17 cellular contexts compared by ENCODE assay signal in genomic region chr10:101346177-101346576, GRCh38. TPM values are rescaled to one million over a fixed set of nuclear protein-coding genes. Genes with fewer than 3 reads are reported as not detected.
DNase-seq lines count a peak whose midpoint lies in the region; ATAC-seq, FAIRE-seq and TF ChIP-seq lines count a peak whose summit lies in the region.
"Had no signal": no experiment of that assay in that cellular context is flagged by ENCODE, and none has a peak within 500 bp of the region (broad histone marks: within the 10 kb centered on the region; RNA-seq: fewer than 3 reads in every experiment).

No MANE protein-coding gene starts in this region.

- H4K91ac ChIP-seq in IMR-90 (ENCODE audit: insufficient read depth, low read depth, low read length): no peak overlapping the region

- no peak overlapping the region for H2AK9ac ChIP-seq in IMR-90 (replicated peaks; ENCODE audit: low read depth, low read length, poor library complexity)

- no peaks in the 10 kb centered on the region for H3K79me1 ChIP-seq in IMR-90 (ENCODE audit: low read depth in 1 of 2, low read length in 2 of 2)

- H3K27ac ChIP-seq in IMR-90 (ENCODE audit: insufficient read depth, low read length): no peak overlapping the region
- H3K27ac ChIP-seq in endothelial cell of umbilical vein (ENCODE audit: insufficient read depth, low read depth, low read length): no peak overlapping the region
- H3K27ac ChIP-seq in pancreas: no peak overlapping the region
- no peak overlapping the region for H3K27ac ChIP-seq in body of pancreas
- H3K27ac ChIP-seq: GM23248 had no signal

- H3K9ac ChIP-seq in IMR-90 (ENCODE audit: low read depth, low read length) (no peak overlapping the region), endothelial cell of umbilical vein (replicated peaks; ENCODE audit: extremely low read depth, insufficient read depth, low read length) (no peak overlapping the region)
- H3K9ac ChIP-seq: GM23248 had no signal

- BruUV-seq in IMR-90 (replicated peaks; lab: Mats Ljungman, UMichigan): no TSS peak
- BruUV-seq in endothelial cell of umbilical vein (replicated peaks; lab: Mats Ljungman, UMichigan): no TSS peak

- H3K4ac ChIP-seq in IMR-90 (ENCODE audit: low read depth, low read length): no peak overlapping the region

- no peaks in the 10 kb centered on the region for H3K36me3 ChIP-seq in IMR-90 (ENCODE audit: control insufficient read depth, insufficient read depth, low read length)
- H3K36me3 ChIP-seq in endothelial cell of umbilical vein (ENCODE audit: control insufficient read depth in 2 of 2, extremely low read depth in 1 of 2, insufficient read depth in 2 of 2, low read length in 2 of 2): no peaks in the 10 kb centered on the region
- no peaks in the 10 kb centered on the region for H3K36me3 ChIP-seq in pancreas
- no peaks in the 10 kb centered on the region for H3K36me3 ChIP-seq in body of pancreas (replicated peaks in 1 of 2; ENCODE audit: insufficient read depth in 1 of 2, low read depth in 2 of 2)

- H2AFZ ChIP-seq in IMR-90 (replicated peaks; ENCODE audit: low read length, poor library complexity): no peak overlapping the region
- H2AFZ ChIP-seq in endothelial cell of umbilical vein (ENCODE audit: low read depth, low read length): no peak overlapping the region
- H2AFZ ChIP-seq: GM23248 had no signal

- no peak overlapping the region for H3K14ac ChIP-seq in IMR-90 (replicated peaks; ENCODE audit: low read depth, low read length)

- H2AK5ac ChIP-seq in IMR-90 (ENCODE audit: low read depth, low read length): no peak overlapping the region

- dilution Hi-C loops in IMR-90 (cut with HindIII; ENCODE audit: low sequenced_read_pairs, unreplicated experiment): no loop called here
- dilution Hi-C loops in endothelial cell of umbilical vein (cut with MboI; ENCODE audit: extremely low pct_ligation_motif_present, low sequenced_read_pairs): no loop called here

- DNase-seq in COLO829 (ENCODE audit: low spot score) (peak; percentile 27), IMR-90 (no peak), endothelial cell of umbilical vein (ENCODE audit: low read depth, low spot score) (no peak), pancreas (no peak), body of pancreas (no peak), amniotic stem cell (lab: John Stamatoyannopoulos, UW) (no peak)
- DNase-seq: 8988T; ACHN; C1 segment of cervical spinal cord; CD4-positive, alpha-beta T cell; DMS79 treated with DMSO at 0.1 percent for 48 hours; GF-D8; GM23248; H7 had no signal

- CTCF ChIA-PET in IMR-90 (lab: Yijun Ruan, JAX) (no interaction called here), endothelial cell of umbilical vein (lab: Charles Lee) (no interaction called here)

- H3K4me3 ChIP-seq in IMR-90 (ENCODE audit: insufficient read depth, low read depth, low read length) (no peak overlapping the region), endothelial cell of umbilical vein (replicated peaks in 1 of 3; ENCODE audit: insufficient read depth in 1 of 3, low read depth in 1 of 3, low read length in 3 of 3) (no peak overlapping the region), pancreas (no peak overlapping the region), body of pancreas (no peak overlapping the region)
- H3K4me3 ChIP-seq: GM23248 had no signal

- no peaks in the 10 kb centered on the region for H3K79me2 ChIP-seq in endothelial cell of umbilical vein (ENCODE audit: control insufficient read depth, insufficient read depth, low read length)

- in situ Hi-C loops in IMR-90 (cut with MboI; ENCODE audit: low sequenced_read_pairs): no loop called here

- no peaks in the 10 kb centered on the region for H3K4me1 ChIP-seq in IMR-90 (ENCODE audit: control insufficient read depth, insufficient read depth, low read length)
- H3K4me1 ChIP-seq in endothelial cell of umbilical vein (ENCODE audit: control insufficient read depth, extremely low read depth, insufficient read depth, low read length): no peaks in the 10 kb centered on the region
- no peaks in the 10 kb centered on the region for H3K4me1 ChIP-seq in pancreas
- no peaks in the 10 kb centered on the region for H3K4me1 ChIP-seq in body of pancreas

- no peak overlapping the region for H4K5ac ChIP-seq in IMR-90 (ENCODE audit: low read depth, low read length)

- TF ChIP-seq RAD21 in IMR-90 (IDR thresholded peaks at IDR 0.05; ENCODE audit: low read length): no peak

- intact Hi-C loops in IMR-90 (cut with micrococcal nuclease) (no loop called here), endothelial cell of umbilical vein (cut with micrococcal nuclease) (no loop called here), pancreas (cut with DNase I) (no loop called here), body of pancreas (cut with DNase I) (no loop called here)

- no peak overlapping the region for H3K23ac ChIP-seq in IMR-90 (ENCODE audit: low read depth, low read length)

- POLR2A ChIA-PET in IMR-90 (lab: Charles Lee; ENCODE audit: unreplicated experiment) (no interaction called here), endothelial cell of umbilical vein (lab: Charles Lee) (no interaction called here)

- peaks cover 22% of the 10 kb centered on the region for H3K27me3 ChIP-seq in IMR-90 (ENCODE audit: control insufficient read depth, insufficient read depth, low read length)
- peaks cover 13 to 19% of the 10 kb centered on the region in 2 experiments for H3K27me3 ChIP-seq in endothelial cell of umbilical vein (ENCODE audit: control insufficient read depth in 2 of 2, insufficient read depth in 2 of 2, low read length in 2 of 2)
- H3K27me3 ChIP-seq in pancreas: no peaks in the 10 kb centered on the region
- no peaks in the 10 kb centered on the region for H3K27me3 ChIP-seq in body of pancreas

- no peak overlapping the region for H3K4me2 ChIP-seq in IMR-90 (ENCODE audit: low read depth, low read length)
- H3K4me2 ChIP-seq in endothelial cell of umbilical vein (ENCODE audit: insufficient read depth, low read length): no peak overlapping the region

- FAIRE-seq in endothelial cell of umbilical vein (lab: Jason Lieb, UNC) (no peak), pancreas (lab: Jason Lieb, UNC) (peak; percentile 20)
- FAIRE-seq: HepG2, HTR-8/SVneo had no signal

- no peak overlapping the region for H2BK15ac ChIP-seq in IMR-90 (ENCODE audit: low read depth, low read length)

- no peaks in the 10 kb centered on the region for H4K20me1 ChIP-seq in IMR-90 (ENCODE audit: insufficient read depth, low read length)
- H4K20me1 ChIP-seq in endothelial cell of umbilical vein (replicated peaks; ENCODE audit: control insufficient read depth, extremely low read depth, insufficient read depth, low read length): no peaks in the 10 kb centered on the region

- H3K56ac ChIP-seq in IMR-90 (ENCODE audit: extremely low read depth, insufficient read depth, low read length): no peak overlapping the region

- H3K9me3 ChIP-seq in IMR-90 (ENCODE audit: control insufficient read depth, insufficient read depth, low read length) (no peaks in the 10 kb centered on the region), endothelial cell of umbilical vein (replicated peaks; ENCODE audit: control insufficient read depth, insufficient read depth, low read length) (no peaks in the 10 kb centered on the region), pancreas (no peaks in the 10 kb centered on the region), body of pancreas (no peaks in the 10 kb centered on the region)

- ATAC-seq in IMR-90 (ENCODE audit: low read depth) (no peak; the same call in 1 of the 2 replicates), pancreas (no peak), body of pancreas (no peak), GM21529 (IDR thresholded peaks at IDR 0.05; ENCODE audit: unreplicated experiment) (no peak)
- ATAC-seq: HepG2 had no signal

- no peak overlapping the region for H2BK20ac ChIP-seq in IMR-90 (ENCODE audit: low read depth, low read length)

- H2BK5ac ChIP-seq in IMR-90 (ENCODE audit: low read depth, low read length, poor library complexity, severe bottlenecking): no peak overlapping the region

- TF ChIP-seq POLR2A in IMR-90 (IDR thresholded peaks at IDR 0.05; ENCODE audit: low read depth, low read length): no peak
- no peak for TF ChIP-seq POLR2A in endothelial cell of umbilical vein (IDR thresholded peaks at IDR 0.05; ENCODE audit: low read depth, low read length)
- TF ChIP-seq POLR2A in body of pancreas (IDR thresholded peaks at IDR 0.05): no peak

- H4K8ac ChIP-seq in IMR-90 (ENCODE audit: low read depth in 2 of 2, low read length in 2 of 2): no peak overlapping the region

- TF ChIP-seq CTCF in IMR-90 (conservative IDR thresholded peaks at IDR 0.05; ENCODE audit: low read depth, low read length) (no peak), endothelial cell of umbilical vein (IDR thresholded peaks at IDR 0.05; ENCODE audit: extremely low read depth in 1 of 2, insufficient read depth in 1 of 2, low read depth in 1 of 2, low read length in 2 of 2) (no peak), pancreas (IDR thresholded peaks at IDR 0.05) (no peak), body of pancreas (IDR thresholded peaks at IDR 0.05) (no peak)

- H3K18ac ChIP-seq in IMR-90 (ENCODE audit: low read depth, low read length): no peak overlapping the region

- no CpG with 5 or more reads among the region's 3 CpGs for WGBS in IMR-90 (ENCODE audit: extremely low coverage in 2 of 2, insufficient read length in 1 of 2), 2 experiments
- 59 to 61% methylated on average over 3 of the region's 3 CpGs for WGBS in pancreas, 2 donors
- WGBS in body of pancreas, 2 donors: 48 to 62% methylated on average over 3 of the region's 3 CpGs

- no peak overlapping the region for H2BK120ac ChIP-seq in IMR-90 (ENCODE audit: low read depth, low read length)

- no peaks in the 10 kb centered on the region for H3K9me1 ChIP-seq in IMR-90 (ENCODE audit: insufficient read depth, low read length)
- no peaks in the 10 kb centered on the region for H3K9me1 ChIP-seq in endothelial cell of umbilical vein (replicated peaks; ENCODE audit: control insufficient read depth, extremely low read depth, insufficient read depth, low read length)

TF ChIP-seq in endothelial cell of umbilical vein, 7 proteins besides CTCF, POLR2A, EP300 and RAD21 (continues in another document):
- no peak for TF ChIP-seq GATA2 (IDR thresholded peaks at IDR 0.05; ENCODE audit: insufficient read depth, insufficient read length, low read depth, low read length)

RNA-seq across cellular contexts. Expression of gene BTRC, which starts 7.8 kb away (rescaled TPM):
- total RNA-seq in IMR-90 (2012; rRNA removed) (7.7 and 11.7 TPM in 2 replicates), endothelial cell of umbilical vein (18.5 and 19.7 TPM in 2 replicates), pancreas (10 to 100 TPM in 2 of 6 donors, 1 to 10 TPM in 4; 8.0 to 16.4 (median 9.4) TPM), body of pancreas (1 to 10 TPM; 8.8 to 9.9 TPM)
- polyA plus RNA-seq in IMR-90 (2012; rRNA removed) (7.1 and 8.4 TPM in 2 replicates), endothelial cell of umbilical vein (10.0 and 11.6 TPM in 2 replicates), pancreas (1 to 10 TPM; 4.3 to 5.1 TPM)
- 3.1 and 3.6 TPM in 2 replicates for polyA plus RNA-seq in IMR-90 (2012; cell fraction: cytosol; rRNA removed)
- polyA plus RNA-seq in IMR-90 (2012; cell fraction: nucleus; rRNA removed; ENCODE audit: low replicate concordance): 3.9 and 18.7 TPM in 2 replicates
- polyA plus RNA-seq in endothelial cell of umbilical vein (2011; cell fraction: cytosol; rRNA removed): 8.1 and 8.4 TPM in 2 replicates
- 22.1 and 23.8 TPM in 2 replicates for polyA plus RNA-seq in endothelial cell of umbilical vein (2011; cell fraction: nucleus; rRNA removed)
- 17.7 and 17.9 TPM in 2 replicates for polyA plus RNA-seq in endothelial cell of umbilical vein (2012)
- 32.2 and 33.9 TPM in 2 replicates for polyA minus RNA-seq in endothelial cell of umbilical vein
- polyA minus RNA-seq in endothelial cell of umbilical vein (2011; cell fraction: cytosol; rRNA and poly(A)+ RNA removed): 10.0 TPM
- 24.4 and 31.6 TPM in 2 replicates for polyA minus RNA-seq in endothelial cell of umbilical vein (2011; cell fraction: nucleus; rRNA and poly(A)+ RNA removed)
